ENCODE assay signal across 19 cellular contexts in genomic region chr12:132015686-132016430, GRCh38.
"Had no signal": no experiment of that assay in that cellular context is flagged by ENCODE, and none has a peak within 500 bp of the region (broad histone marks: within the 10 kb centered on the region; RNA-seq: fewer than 3 reads in every experiment).

No MANE protein-coding gene starts in this region.

- H3K27ac ChIP-seq: dorsolateral prefrontal cortex, heart left ventricle, neutrophil, sigmoid colon, skin epidermis, tibial artery, upper lobe of left lung, uterus had no signal

- H3K27ac Mint-ChIP-seq: nephron progenitor cell had no signal

- H3K4me3 Mint-ChIP-seq: naive thymus-derived CD4-positive, alpha-beta T cell; nephron progenitor cell had no signal

- ATAC-seq: esophagus mucosa; heart left ventricle; naive thymus-derived CD4-positive, alpha-beta T cell had no signal

- H3K36me3 ChIP-seq: uterus had no signal

- DNase-seq: cortex of kidney; effector CD8-positive, alpha-beta T cell; heart left ventricle; hippocampal formation; kidney glomerular epithelial cell; mammary epithelial cell; naive thymus-derived CD4-positive, alpha-beta T cell; nephron progenitor cell; sigmoid colon; stimulated activated CD4-positive, alpha-beta T cell treated with anti-CD3 and anti-CD28 coated beads, Interleukin-2, amount 100 ng/mL, for 24 hours; stimulated activated CD4-positive, alpha-beta T cell treated with anti-CD3 and anti-CD28 coated beads, Interleukin-4, amount 100 ng/mL, for 4 hours; stimulated activated naive CD4-positive, alpha-beta T cell treated with Interleukin-2 at 50 U/mL for 16 hours; uterus had no signal

- H3K27me3 Mint-ChIP-seq: naive thymus-derived CD4-positive, alpha-beta T cell had no signal

- H3K27me3 ChIP-seq: dorsolateral prefrontal cortex, heart left ventricle, neutrophil, sigmoid colon, tibial artery, upper lobe of left lung, uterus had no signal

- H3K9me3 ChIP-seq: heart left ventricle, neutrophil, sigmoid colon, tibial artery, upper lobe of left lung, uterus had no signal

- H3K4me3 ChIP-seq: dorsolateral prefrontal cortex, heart left ventricle, sigmoid colon, skin epidermis, tibial artery, upper lobe of left lung, uterus had no signal

- H3K9me3 Mint-ChIP-seq: naive thymus-derived CD4-positive, alpha-beta T cell; nephron progenitor cell had no signal

- H3K4me1 ChIP-seq: heart left ventricle, sigmoid colon, tibial artery, upper lobe of left lung had no signal
